Comparison of ENCODE assay signal across 16 cellular contexts in genomic region chr14:84442481-84442880, GRCh38.
A peak's percentile ranks its signal among the peaks of the same experiment; 100 is the strongest.
DNase-seq lines count a peak whose midpoint lies in the region; FAIRE-seq and TF ChIP-seq lines count a peak whose summit lies in the region.
"Had no signal": no experiment of that assay in that cellular context is flagged by ENCODE, and none has a peak within 500 bp of the region (broad histone marks: within the 10 kb centered on the region; RNA-seq: fewer than 3 reads in every experiment).

No MANE protein-coding gene starts in this region.

- H3K36me3 ChIP-seq in endothelial cell of umbilical vein (ENCODE audit: control insufficient read depth in 2 of 2, extremely low read depth in 1 of 2, insufficient read depth in 2 of 2, low read length in 2 of 2) (no peaks in the 10 kb centered on the region), right atrium auricular region (no peaks in the 10 kb centered on the region)
- H3K36me3 ChIP-seq: BLaER1, suprapubic skin had no signal

- peak overlapping the region; percentile 33 for H3K4me2 ChIP-seq in endothelial cell of umbilical vein (ENCODE audit: insufficient read depth, low read length)
- H3K4me2 ChIP-seq: BLaER1 had no signal

- no peaks in the 10 kb centered on the region for H3K79me2 ChIP-seq in endothelial cell of umbilical vein (ENCODE audit: control insufficient read depth, insufficient read depth, low read length)

- FAIRE-seq in endothelial cell of umbilical vein (lab: Jason Lieb, UNC) = peak; percentile 75
- FAIRE-seq in RCC 7860 (lab: Jason Lieb, UNC) = no peak
- FAIRE-seq: D721Med, GM18507, urothelium cell line had no signal

- H2AFZ ChIP-seq in endothelial cell of umbilical vein (ENCODE audit: low read depth, low read length) = no peak overlapping the region

- POLR2A ChIA-PET in endothelial cell of umbilical vein (lab: Charles Lee) = interaction anchor here (0.8 to 1.0 kb wide), 2 partner anchors 1086 to 1088 kb away, joined by 3 to 6 read pairs; partner anchors contain the start of gene FLRT2

- peak; percentile 75 for DNase-seq in NCI-H510A treated with DMSO at 0.1 percent for 48 hours (lab: John Stamatoyannopoulos, UW)
- DNase-seq in NCI-H510A (lab: John Stamatoyannopoulos, UW) = no peak
- peak; percentile 78 for DNase-seq in NCI-H748 treated with DMSO at 0.1 percent for 48 hours (lab: John Stamatoyannopoulos, UW)
- peak; percentile 91 for DNase-seq in endothelial cell of umbilical vein (ENCODE audit: low read depth, low spot score)
- DNase-seq in superior temporal gyrus (ENCODE audit: extremely low spot score) = peak; percentile 26
- no peak for DNase-seq in GM20000 (ENCODE audit: low spot score)
- no peak for DNase-seq in RCC 7860 (ENCODE audit: low spot score)
- no peak for DNase-seq in right atrium auricular region (ENCODE audit: low spot score)
- DNase-seq: activated CD4-positive, alpha-beta T cell treated with anti-CD3 and anti-CD28 coated beads for 48 hours; naive B cell; NCI-H446 had no signal

- TF ChIP-seq CTCF in endothelial cell of umbilical vein (IDR thresholded peaks at IDR 0.05; ENCODE audit: extremely low read depth in 1 of 2, insufficient read depth in 1 of 2, low read depth in 1 of 2, low read length in 2 of 2) (no peak), GM20000 (IDR thresholded peaks at IDR 0.05; ENCODE audit: extremely low read depth, missing control alignments) (no peak), right atrium auricular region (IDR thresholded peaks at IDR 0.05) (no peak)

- H3K27me3 ChIP-seq in endothelial cell of umbilical vein (ENCODE audit: control insufficient read depth in 2 of 2, insufficient read depth in 2 of 2, low read length in 2 of 2) = no peaks in the 10 kb centered on the region
- H3K27me3 ChIP-seq in right atrium auricular region = no peaks in the 10 kb centered on the region
- H3K27me3 ChIP-seq: BLaER1, suprapubic skin had no signal

- intact Hi-C loops in endothelial cell of umbilical vein (cut with micrococcal nuclease) = no loop called here

- H4K20me1 ChIP-seq in endothelial cell of umbilical vein (replicated peaks; ENCODE audit: control insufficient read depth, extremely low read depth, insufficient read depth, low read length) = no peaks in the 10 kb centered on the region
- H4K20me1 ChIP-seq: BLaER1 had no signal

- no peaks in the 10 kb centered on the region for H3K9me3 ChIP-seq in endothelial cell of umbilical vein (replicated peaks; ENCODE audit: control insufficient read depth, insufficient read depth, low read length)
- H3K9me3 ChIP-seq in right atrium auricular region = no peaks in the 10 kb centered on the region
- H3K9me3 ChIP-seq: BLaER1, suprapubic skin had no signal

- H3K27ac ChIP-seq in endothelial cell of umbilical vein (ENCODE audit: insufficient read depth, low read depth, low read length) (no peak overlapping the region), right atrium auricular region (no peak overlapping the region)
- H3K27ac ChIP-seq: BLaER1, suprapubic skin had no signal

- H3K4me1 ChIP-seq in endothelial cell of umbilical vein (ENCODE audit: control insufficient read depth, extremely low read depth, insufficient read depth, low read length) (peaks cover 13% of the 10 kb centered on the region), right atrium auricular region (no peaks in the 10 kb centered on the region)
- H3K4me1 ChIP-seq: BLaER1, suprapubic skin had no signal

- BruUV-seq in endothelial cell of umbilical vein (replicated peaks; lab: Mats Ljungman, UMichigan) = no TSS peak

- peaks cover 4% of the 10 kb centered on the region for H3K9me1 ChIP-seq in endothelial cell of umbilical vein (replicated peaks; ENCODE audit: control insufficient read depth, extremely low read depth, insufficient read depth, low read length)

- H3K9ac ChIP-seq in endothelial cell of umbilical vein (replicated peaks; ENCODE audit: extremely low read depth, insufficient read depth, low read length) = no peak overlapping the region
- H3K9ac ChIP-seq: BLaER1 had no signal

- dilution Hi-C loops in endothelial cell of umbilical vein (cut with MboI; ENCODE audit: extremely low pct_ligation_motif_present, low sequenced_read_pairs) = no loop called here

- CTCF ChIA-PET in endothelial cell of umbilical vein (lab: Charles Lee) = interaction anchor here (0.9 to 1.8 kb wide), 5 partner anchors 17 to 1142 kb away, joined by 4 to 8 read pairs (median 4); no protein-coding TSS in a partner anchor

- no peak for TF ChIP-seq POLR2A in endothelial cell of umbilical vein (IDR thresholded peaks at IDR 0.05; ENCODE audit: low read depth, low read length)

- H3K4me3 ChIP-seq in endothelial cell of umbilical vein (replicated peaks in 1 of 3; ENCODE audit: insufficient read depth in 1 of 3, low read depth in 1 of 3, low read length in 3 of 3) (no peak overlapping the region), right atrium auricular region (no peak overlapping the region)
- H3K4me3 ChIP-seq: BLaER1, suprapubic skin had no signal

TF ChIP-seq in endothelial cell of umbilical vein, 7 proteins besides CTCF, POLR2A, EP300 and RAD21:
- TF ChIP-seq MYC (IDR thresholded peaks at IDR 0.05; ENCODE audit: low read depth, low read length) (no peak), FOS (IDR thresholded peaks at IDR 0.05; ENCODE audit: borderline replicate concordance, insufficient read depth, low read length) (peak; percentile 11), JUN (IDR thresholded peaks at IDR 0.05; ENCODE audit: borderline replicate concordance, insufficient read depth, insufficient read length, low read depth) (peak; percentile 35), GATA2 (IDR thresholded peaks at IDR 0.05; ENCODE audit: insufficient read depth, insufficient read length, low read depth, low read length) (no peak), POLR2AphosphoS5 (IDR thresholded peaks at IDR 0.05; ENCODE audit: insufficient read depth, low read depth, low read length) (no peak), EZH2 (IDR thresholded peaks at IDR 0.05; ENCODE audit: borderline replicate concordance, low read depth, low read length, severe bottlenecking) (no peak)

Comparison
In these comparisons a context has a peak if more than half of its experiments do, and no peak if none do; other contexts are left out.
1. DNase-seq: peak in NCI-H510A treated with DMSO at 0.1 percent for 48 hours (single experiment), NCI-H748 treated with DMSO at 0.1 percent for 48 hours (single experiment), endothelial cell of umbilical vein (single experiment) and superior temporal gyrus (single experiment); none in NCI-H510A (single experiment), GM20000 (single experiment), RCC 7860 (single experiment) and right atrium auricular region (single experiment).